ENCODE assay signal across 14 cellular contexts in the genomic region with DNA sequence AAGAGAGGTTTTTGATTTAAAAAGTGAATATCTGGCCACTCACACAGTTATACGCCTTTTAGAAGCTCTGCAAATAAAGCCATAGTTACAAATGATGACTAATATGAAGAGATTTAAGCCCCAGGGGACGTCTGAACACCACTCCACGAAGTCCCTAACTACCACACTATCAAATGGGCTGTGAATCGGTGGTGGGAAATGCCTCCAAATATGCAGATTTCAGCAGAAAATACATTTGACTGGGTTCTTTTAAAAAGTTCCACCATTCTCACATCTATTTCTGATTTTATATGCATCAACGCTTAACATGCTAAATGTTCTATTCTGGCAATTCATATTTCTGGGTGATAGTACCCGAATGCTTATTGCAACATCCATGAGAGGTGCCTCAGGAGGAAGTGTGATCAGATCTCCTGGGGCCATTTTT. TPM values are rescaled to one million over a fixed set of nuclear protein-coding genes. Genes with fewer than 3 reads are reported as not detected.
A peak's percentile ranks its signal among the peaks of the same experiment; 100 is the strongest.
DNase-seq lines count a peak whose midpoint lies in the region; ATAC-seq, FAIRE-seq and TF ChIP-seq lines count a peak whose summit lies in the region.
"Had no signal": no experiment of that assay in that cellular context is flagged by ENCODE, and none has a peak within 500 bp of the region (broad histone marks: within the 10 kb centered on the region; RNA-seq: fewer than 3 reads in every experiment).

No MANE protein-coding gene starts in this region.

- no peak for FAIRE-seq in A549 (lab: Jason Lieb, UNC)
- FAIRE-seq: K562 had no signal

- H3K4me1 ChIP-seq in A549 (peaks cover 10% of the 10 kb centered on the region; the same call in 2 of the 3 replicates), suprapubic skin (no peaks in the 10 kb centered on the region)
- H3K4me1 ChIP-seq: tibial artery had no signal

- H3K27me3 Mint-ChIP-seq in activated CD8-positive, alpha-beta T cell treated with anti-CD3 and anti-CD28 coated beads for 36 hours, result no peaks in the 10 kb centered on the region
- H3K27me3 Mint-ChIP-seq: activated CD4-positive, alpha-beta T cell treated with anti-CD3 and anti-CD28 coated beads, Interleukin-2, amount 10 ng/mL, durations not matched to agents 7 days and 5 days had no signal

- H3K27ac ChIP-seq in A549, result no peak overlapping the region
- H3K27ac ChIP-seq in suprapubic skin, result no peak overlapping the region
- H3K27ac ChIP-seq: tibial artery had no signal

- H3K36me3 ChIP-seq in suprapubic skin (no peaks in the 10 kb centered on the region), MG63 (peaks cover 28% of the 10 kb centered on the region)

- ATAC-seq in A549, result 0 out of 6 replicates have a peak, but pooled peaks of 1 of the 2 experiments have one; percentile 44
- peak; percentile 59 for ATAC-seq in GM19043 (IDR thresholded peaks at IDR 0.05; ENCODE audit: low read depth, unreplicated experiment)
- peak; percentile 58 for ATAC-seq in HG02852 (IDR thresholded peaks at IDR 0.05; ENCODE audit: unreplicated experiment)
- ATAC-seq in activated CD8-positive, alpha-beta T cell treated with anti-CD3 and anti-CD28 coated beads for 36 hours, result no peak
- ATAC-seq: K562, mucosa of descending colon had no signal

- no peaks in the 10 kb centered on the region for H3K9me3 Mint-ChIP-seq in activated CD8-positive, alpha-beta T cell treated with anti-CD3 and anti-CD28 coated beads for 36 hours
- H3K9me3 Mint-ChIP-seq: activated CD4-positive, alpha-beta T cell treated with anti-CD3 and anti-CD28 coated beads, Interleukin-2, amount 10 ng/mL, durations not matched to agents 7 days and 5 days had no signal

- H3K4me1 Mint-ChIP-seq in activated CD8-positive, alpha-beta T cell treated with anti-CD3 and anti-CD28 coated beads for 36 hours (ENCODE audit: low read depth), result no peaks in the 10 kb centered on the region
- H3K4me1 Mint-ChIP-seq: activated CD4-positive, alpha-beta T cell treated with anti-CD3 and anti-CD28 coated beads, Interleukin-2, amount 10 ng/mL, durations not matched to agents 7 days and 5 days had no signal

- 44% methylated on average over 6 of the region's 6 CpGs for WGBS in A549 (ENCODE audit: missing lambda C conversion rate)
- WGBS in suprapubic skin, result 74% methylated on average over 6 of the region's 6 CpGs

- CTCF ChIA-PET in A549 (lab: Yijun Ruan, JAX), result no interaction called here
- CTCF ChIA-PET in activated CD8-positive, alpha-beta T cell treated with anti-CD3 and anti-CD28 coated beads for 36 hours (lab: Charles Lee), result no interaction called here

- H3K4me2 ChIP-seq in A549, result peak overlapping the region; percentile 28

- no peak for DNase-seq in A549 (ENCODE audit: low read depth in 1 of 2, low spot score in 1 of 2)
- peak; percentile 86 for DNase-seq in M059J (ENCODE audit: low read depth)
- DNase-seq in activated CD8-positive, alpha-beta T cell treated with anti-CD3 and anti-CD28 coated beads for 36 hours, result no peak
- DNase-seq in stimulated activated CD4-positive, alpha-beta T cell treated with anti-CD3 and anti-CD28 coated beads, Interleukin-2, amount 100 ng/mL, for 48 hours, result no peak
- DNase-seq in suprapubic skin (ENCODE audit: low spot score in 2 of 2), result no peak
- DNase-seq in MG63, result no peak
- DNase-seq: ACHN; activated CD4-positive, alpha-beta T cell treated with anti-CD3 and anti-CD28 coated beads, Interleukin-2, amount 10 ng/mL, durations not matched to agents 7 days and 5 days; mucosa of descending colon; OCI-M1; tibial artery had no signal

- H3K4me3 ChIP-seq in A549 (no peak overlapping the region), suprapubic skin (no peak overlapping the region), MG63 (no peak overlapping the region)
- H3K4me3 ChIP-seq: K562, mucosa of descending colon, tibial artery had no signal

- H3K9me3 ChIP-seq in A549 (peaks cover 5% of the 10 kb centered on the region; the same call in 1 of the 3 replicates), suprapubic skin (no peaks in the 10 kb centered on the region), MG63 (peaks cover 7% of the 10 kb centered on the region)
- H3K9me3 ChIP-seq: mucosa of descending colon, tibial artery had no signal

- no peaks in the 10 kb centered on the region for H3K36me3 Mint-ChIP-seq in activated CD8-positive, alpha-beta T cell treated with anti-CD3 and anti-CD28 coated beads for 36 hours (ENCODE audit: low read depth)

- POLR2A ChIA-PET in A549 (lab: Yijun Ruan, JAX), result no interaction called here
- POLR2A ChIA-PET in activated CD8-positive, alpha-beta T cell treated with anti-CD3 and anti-CD28 coated beads for 36 hours (lab: Charles Lee), result no interaction called here

- TF ChIP-seq CTCF in A549 (IDR thresholded peaks at IDR 0.05) (no peak), suprapubic skin (IDR thresholded peaks at IDR 0.05) (no peak)
- no peak for TF ChIP-seq CTCF in activated CD8-positive, alpha-beta T cell treated with anti-CD3 and anti-CD28 coated beads for 36 hours (IDR thresholded peaks at IDR 0.05)

- TF ChIP-seq POLR2A in A549 (IDR thresholded peaks at IDR 0.05; ENCODE audit: low read length), result no peak
- TF ChIP-seq POLR2A in suprapubic skin (IDR thresholded peaks at IDR 0.05), result no peak

- intact Hi-C loops in activated CD8-positive, alpha-beta T cell treated with anti-CD3 and anti-CD28 coated beads for 36 hours (cut with micrococcal nuclease), result loop anchor here (10.0 kb wide), 1 partner anchor 205 kb away; no protein-coding TSS in a partner anchor

- H3K4me3 Mint-ChIP-seq in activated CD8-positive, alpha-beta T cell treated with anti-CD3 and anti-CD28 coated beads for 36 hours, result no peak overlapping the region
- H3K4me3 Mint-ChIP-seq: activated CD4-positive, alpha-beta T cell treated with anti-CD3 and anti-CD28 coated beads, Interleukin-2, amount 10 ng/mL, durations not matched to agents 7 days and 5 days had no signal

- TF ChIP-seq EP300 in A549 (IDR thresholded peaks at IDR 0.05), result no peak
- TF ChIP-seq EP300 in suprapubic skin (IDR thresholded peaks at IDR 0.05), result no peak

- H3K27me3 ChIP-seq in suprapubic skin (no peaks in the 10 kb centered on the region), MG63 (no peaks in the 10 kb centered on the region)
- H3K27me3 ChIP-seq: tibial artery had no signal

- no peak overlapping the region for H3K27ac Mint-ChIP-seq in activated CD8-positive, alpha-beta T cell treated with anti-CD3 and anti-CD28 coated beads for 36 hours
- H3K27ac Mint-ChIP-seq: activated CD4-positive, alpha-beta T cell treated with anti-CD3 and anti-CD28 coated beads, Interleukin-2, amount 10 ng/mL, durations not matched to agents 7 days and 5 days had no signal

- TF ChIP-seq RAD21 in A549 (conservative IDR thresholded peaks at IDR 0.05 in 1 of 2, IDR thresholded peaks at IDR 0.05 in 1 of 2), result no peak

TF ChIP-seq in A549, 52 proteins besides CTCF, POLR2A, EP300 and RAD21:
- TF ChIP-seq MAFK (IDR thresholded peaks at IDR 0.05; ENCODE audit: partially characterized antibody) (peak; percentile 19), EHMT2 (IDR thresholded peaks at IDR 0.05; ENCODE audit: low read depth) (no peak)

RNA-seq across cellular contexts. Expression of gene TICAM2, which starts 22.5 kb away (rescaled TPM):
- polyA plus RNA-seq in A549 (2011; rRNA removed) (0.07 and 0.34 TPM in 2 replicates), A549 (2017; fragmentation: RNase III; extraction: RNeasy Plus Mini Kit Qiagen cat#74134 plus additional on column Dnase treatment) (0.37 to 0.77 TPM (median 0.49 TPM) in 3 replicates)
- 0.03 and 0.08 TPM in 2 replicates for polyA plus RNA-seq in A549 (2012; cell fraction: cytosol; rRNA removed)
- 0.06 TPM in 1 of 2 replicates, not detected in the other for polyA plus RNA-seq in A549 (2012; cell fraction: nucleus; rRNA removed)
- not detected in 2 replicates for polyA minus RNA-seq in A549 (2011; rRNA and poly(A)+ RNA removed)
- 14.0 and 16.0 TPM in 2 replicates for total RNA-seq in M059J (2014; rRNA removed; shearing (Covaris generic))
- total RNA-seq in activated CD8-positive, alpha-beta T cell treated with anti-CD3 and anti-CD28 coated beads for 36 hours, result under 1 TPM; 0.27 to 0.96 TPM
- under 1 TPM in 2 of 4 donors, not detected in 2; 0.25 to 0.48 TPM for total RNA-seq in suprapubic skin
- total RNA-seq in MG63 (2014; rRNA removed; shearing (Covaris generic); ENCODE audit: low replicate concordance), result 1.2 and 6.3 TPM in 2 replicates

RNA-seq across cellular contexts. Expression of gene FEM1C, which starts 35.2 kb away (rescaled TPM):
- 7.9 and 8.4 TPM in 2 replicates for polyA plus RNA-seq in A549 (2011; rRNA removed)
- polyA plus RNA-seq in A549 (2012; cell fraction: cytosol; rRNA removed), result 1.3 and 1.8 TPM in 2 replicates
- polyA plus RNA-seq in A549 (2012; cell fraction: nucleus; rRNA removed), result 1.0 and 1.7 TPM in 2 replicates
- 5.6 to 6.8 TPM (median 6.3 TPM) in 3 replicates for polyA plus RNA-seq in A549 (2017; fragmentation: RNase III; extraction: RNeasy Plus Mini Kit Qiagen cat#74134 plus additional on column Dnase treatment)
- polyA minus RNA-seq in A549 (2011; rRNA and poly(A)+ RNA removed), result 7.7 and 7.9 TPM in 2 replicates
- 19.9 and 22.5 TPM in 2 replicates for total RNA-seq in M059J (2014; rRNA removed; shearing (Covaris generic))
- 10 to 100 TPM; 16.6 to 16.7 TPM for total RNA-seq in activated CD8-positive, alpha-beta T cell treated with anti-CD3 and anti-CD28 coated beads for 36 hours
- 10 to 100 TPM; 15.4 to 17.8 (median 16.5) TPM for total RNA-seq in suprapubic skin
- total RNA-seq in MG63 (2014; rRNA removed; shearing (Covaris generic); ENCODE audit: low replicate concordance), result 12.4 and 23.6 TPM in 2 replicates

RNA-seq across cellular contexts. Expression of gene TMED7, which starts 46.1 kb away (rescaled TPM):
- 76.1 and 99.1 TPM in 2 replicates for polyA plus RNA-seq in A549 (2011; rRNA removed)
- polyA plus RNA-seq in A549 (2012; cell fraction: cytosol; rRNA removed), result 57.2 and 83.5 TPM in 2 replicates
- polyA plus RNA-seq in A549 (2012; cell fraction: nucleus; rRNA removed), result 48.1 and 102 TPM in 2 replicates
- 50.4 to 66.3 TPM (median 60.6 TPM) in 3 replicates for polyA plus RNA-seq in A549 (2017; fragmentation: RNase III; extraction: RNeasy Plus Mini Kit Qiagen cat#74134 plus additional on column Dnase treatment)
- polyA minus RNA-seq in A549 (2011; rRNA and poly(A)+ RNA removed), result 34.0 and 36.7 TPM in 2 replicates
- 112 and 148 TPM in 2 replicates for total RNA-seq in M059J (2014; rRNA removed; shearing (Covaris generic))
- total RNA-seq in activated CD8-positive, alpha-beta T cell treated with anti-CD3 and anti-CD28 coated beads for 36 hours, result 10 to 100 TPM; 39.9 to 44.6 TPM
- 10 to 100 TPM; 57.7 to 83.4 (median 71.7) TPM for total RNA-seq in suprapubic skin
- 57.0 and 78.8 TPM in 2 replicates for total RNA-seq in MG63 (2014; rRNA removed; shearing (Covaris generic); ENCODE audit: low replicate concordance)
